ENCODE assay signal across 13 cellular contexts in genomic region chr14:71363961-71364360, GRCh38. TPM values are rescaled to one million over a fixed set of nuclear protein-coding genes. Genes with fewer than 3 reads are reported as not detected.
DNase-seq lines count a peak whose midpoint lies in the region; ATAC-seq and TF ChIP-seq lines count a peak whose summit lies in the region.
"Had no signal": no experiment of that assay in that cellular context is flagged by ENCODE, and none has a peak within 500 bp of the region (broad histone marks: within the 10 kb centered on the region; RNA-seq: fewer than 3 reads in every experiment).

No MANE protein-coding gene starts in this region.

- ATAC-seq in CD4-positive, alpha-beta T cell (ENCODE audit: poor library complexity) = no peak
- no peak for ATAC-seq in activated B cell treated with CpG ODN at 0.5 μM for 24 hours (ENCODE audit: low read depth)

- POLR2A ChIA-PET in CD4-positive, alpha-beta T cell (lab: Charles Lee) = no interaction called here
- POLR2A ChIA-PET in activated B cell treated with CpG ODN at 0.5 μM for 24 hours (lab: Charles Lee) = interaction anchor here (2.3 to 5.0 kb wide), 3 partner anchors 30 to 41 kb away, joined by 6 to 30 read pairs (median 9); no protein-coding TSS in a partner anchor

- peaks cover 7% of the 10 kb centered on the region for H3K36me3 Mint-ChIP-seq in CD4-positive, alpha-beta T cell (ENCODE audit: low read depth)
- peaks cover 29% of the 10 kb centered on the region for H3K36me3 Mint-ChIP-seq in activated B cell treated with CpG ODN at 0.5 μM for 24 hours (ENCODE audit: low read depth)

- CTCF ChIA-PET in CD4-positive, alpha-beta T cell (lab: Charles Lee) = no interaction called here
- CTCF ChIA-PET in activated B cell treated with CpG ODN at 0.5 μM for 24 hours (lab: Charles Lee) = no interaction called here

- H3K4me3 Mint-ChIP-seq in CD4-positive, alpha-beta T cell = no peak overlapping the region
- H3K4me3 Mint-ChIP-seq in activated B cell treated with CpG ODN at 0.5 μM for 24 hours = peak overlapping the region; percentile 66
- H3K4me3 Mint-ChIP-seq: neural crest cell had no signal

- H3K27ac Mint-ChIP-seq in CD4-positive, alpha-beta T cell = peak overlapping the region; percentile 48
- H3K27ac Mint-ChIP-seq in activated B cell treated with CpG ODN at 0.5 μM for 24 hours = peak overlapping the region; percentile 97

- no peaks in the 10 kb centered on the region for H3K9me3 ChIP-seq in CD4-positive, alpha-beta T cell (ENCODE audit: control insufficient read depth, low read length)

- H3K9me3 Mint-ChIP-seq in CD4-positive, alpha-beta T cell = no peaks in the 10 kb centered on the region
- peaks cover 5% of the 10 kb centered on the region for H3K9me3 Mint-ChIP-seq in activated B cell treated with CpG ODN at 0.5 μM for 24 hours
- H3K9me3 Mint-ChIP-seq: neural crest cell had no signal

- H3K27ac ChIP-seq in CD4-positive, alpha-beta T cell (ENCODE audit: low read depth, low read length) = no peak overlapping the region
- peak overlapping the region in 12 of 21 experiments; percentile 9 to 78 (median 48) for H3K27ac ChIP-seq in skin epidermis
- H3K27ac ChIP-seq: cardiac muscle cell had no signal

- H3K27me3 ChIP-seq in CD4-positive, alpha-beta T cell (ENCODE audit: control insufficient read depth, insufficient read depth, low read length) = no peaks in the 10 kb centered on the region
- H3K27me3 ChIP-seq: cardiac muscle cell had no signal

- intact Hi-C loops in CD4-positive, alpha-beta T cell (cut with DNase I, micrococcal nuclease) = no loop called here
- intact Hi-C loops in activated B cell treated with CpG ODN at 0.5 μM for 24 hours (cut with micrococcal nuclease) = loop anchor here (1.0 kb wide), 1 partner anchor 35 kb away; no protein-coding TSS in a partner anchor

- no peak for TF ChIP-seq CTCF in CD4-positive, alpha-beta T cell (IDR thresholded peaks at IDR 0.05)
- TF ChIP-seq CTCF in activated B cell treated with CpG ODN at 0.5 μM for 24 hours (IDR thresholded peaks at IDR 0.05) = no peak

- no peaks in the 10 kb centered on the region for H3K27me3 Mint-ChIP-seq in CD4-positive, alpha-beta T cell
- H3K27me3 Mint-ChIP-seq in activated B cell treated with CpG ODN at 0.5 μM for 24 hours = no peaks in the 10 kb centered on the region

- peaks cover 44% of the 10 kb centered on the region for H3K4me1 Mint-ChIP-seq in CD4-positive, alpha-beta T cell (ENCODE audit: low read depth)
- peaks cover 76% of the 10 kb centered on the region for H3K4me1 Mint-ChIP-seq in activated B cell treated with CpG ODN at 0.5 μM for 24 hours

- H3K4me3 ChIP-seq in skin epidermis = no peak overlapping the region
- H3K4me3 ChIP-seq: cardiac muscle cell had no signal

- no peak for DNase-seq in CD4-positive, alpha-beta T cell
- DNase-seq in activated B cell treated with CpG ODN at 0.5 μM for 24 hours = no peak
- peak; percentile 63 for DNase-seq in fibroblast of the conjunctiva (ENCODE audit: low read depth)
- DNase-seq in stimulated activated CD8-positive, alpha-beta memory T cell treated with anti-CD3 and anti-CD28 coated beads, Interleukin-4, amount 100 ng/mL, for 48 hours = no peak
- DNase-seq in SK-N-DZ (ENCODE audit: low spot score) = no peak
- DNase-seq in HT-29 (ENCODE audit: low spot score) = no peak
- DNase-seq in stimulated activated CD4-positive, alpha-beta T cell treated with anti-CD3 and anti-CD28 coated beads, Interleukin-4, amount 100 ng/mL, for 1 hour = no peak
- DNase-seq: hippocampal formation, NCI-H748 treated with DMSO at 0.1 percent for 48 hours, T-helper 2 cell had no signal

RNA-seq across cellular contexts. Expression of gene SIPA1L1, which starts 43.7 kb away (rescaled TPM):
- 10 to 100 TPM; 38.4 to 39.2 TPM for total RNA-seq in CD4-positive, alpha-beta T cell
- 114 and 134 TPM in 2 replicates for total RNA-seq in activated B cell treated with CpG ODN at 0.5 μM for 24 hours
- 2.8 and 3.4 TPM in 2 replicates for polyA plus RNA-seq in SK-N-DZ (2014; cell fraction: cytosol; rRNA removed)
- 7.8 and 8.4 TPM in 2 replicates for polyA plus RNA-seq in SK-N-DZ (2014; cell fraction: nucleus; rRNA removed)
- total RNA-seq in HT-29 (2014; rRNA removed; shearing (Covaris generic)) = 15.1 and 19.3 TPM in 2 replicates
